2 cellular contexts compared by ENCODE assay signal in the genomic region with DNA sequence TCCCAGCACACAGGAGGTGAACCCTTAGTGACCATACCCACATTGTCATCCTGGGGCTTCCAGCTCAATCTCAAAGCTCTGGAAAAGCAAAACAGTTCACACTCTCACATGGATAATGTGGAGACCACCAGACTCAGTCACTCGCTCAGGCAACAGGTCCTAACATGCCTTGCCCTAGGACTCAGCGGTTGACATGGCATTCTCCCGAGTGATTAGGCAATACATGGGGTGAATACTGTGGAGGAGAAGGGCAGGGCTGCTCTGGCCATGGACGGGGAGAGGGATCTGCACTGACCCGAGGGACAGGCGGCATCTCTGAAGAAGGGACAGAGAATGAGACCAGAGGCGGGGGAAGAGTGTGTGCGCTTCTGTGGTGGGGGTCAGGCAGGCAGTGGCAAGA.
TF ChIP-seq lines count a peak whose summit lies in the region.

No MANE protein-coding gene starts in this region.

TF ChIP-seq in SK-N-SH, 30 proteins besides CTCF, POLR2A, EP300 and RAD21 (continued from another document):
- TF ChIP-seq, protein P1, sequence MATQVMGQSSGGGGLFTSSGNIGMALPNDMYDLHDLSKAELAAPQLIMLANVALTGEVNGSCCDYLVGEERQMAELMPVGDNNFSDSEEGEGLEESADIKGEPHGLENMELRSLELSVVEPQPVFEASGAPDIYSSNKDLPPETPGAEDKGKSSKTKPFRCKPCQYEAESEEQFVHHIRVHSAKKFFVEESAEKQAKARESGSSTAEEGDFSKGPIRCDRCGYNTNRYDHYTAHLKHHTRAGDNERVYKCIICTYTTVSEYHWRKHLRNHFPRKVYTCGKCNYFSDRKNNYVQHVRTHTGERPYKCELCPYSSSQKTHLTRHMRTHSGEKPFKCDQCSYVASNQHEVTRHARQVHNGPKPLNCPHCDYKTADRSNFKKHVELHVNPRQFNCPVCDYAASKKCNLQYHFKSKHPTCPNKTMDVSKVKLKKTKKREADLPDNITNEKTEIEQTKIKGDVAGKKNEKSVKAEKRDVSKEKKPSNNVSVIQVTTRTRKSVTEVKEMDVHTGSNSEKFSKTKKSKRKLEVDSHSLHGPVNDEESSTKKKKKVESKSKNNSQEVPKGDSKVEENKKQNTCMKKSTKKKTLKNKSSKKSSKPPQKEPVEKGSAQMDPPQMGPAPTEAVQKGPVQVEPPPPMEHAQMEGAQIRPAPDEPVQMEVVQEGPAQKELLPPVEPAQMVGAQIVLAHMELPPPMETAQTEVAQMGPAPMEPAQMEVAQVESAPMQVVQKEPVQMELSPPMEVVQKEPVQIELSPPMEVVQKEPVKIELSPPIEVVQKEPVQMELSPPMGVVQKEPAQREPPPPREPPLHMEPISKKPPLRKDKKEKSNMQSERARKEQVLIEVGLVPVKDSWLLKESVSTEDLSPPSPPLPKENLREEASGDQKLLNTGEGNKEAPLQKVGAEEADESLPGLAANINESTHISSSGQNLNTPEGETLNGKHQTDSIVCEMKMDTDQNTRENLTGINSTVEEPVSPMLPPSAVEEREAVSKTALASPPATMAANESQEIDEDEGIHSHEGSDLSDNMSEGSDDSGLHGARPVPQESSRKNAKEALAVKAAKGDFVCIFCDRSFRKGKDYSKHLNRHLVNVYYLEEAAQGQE (IDR thresholded peaks at IDR 0.05; ENCODE audit: low read depth, low read length), result no peak
- no peak for TF ChIP-seq MEF2A (IDR thresholded peaks at IDR 0.05; ENCODE audit: borderline replicate concordance, low read depth)
- no peak for TF ChIP-seq RXRA (IDR thresholded peaks at IDR 0.05; ENCODE audit: borderline replicate concordance, low read depth)
- no peak for TF ChIP-seq FOXM1 (IDR thresholded peaks at IDR 0.05; ENCODE audit: low read depth)
- TF ChIP-seq TCF12 (IDR thresholded peaks at IDR 0.05), result no peak
- TF ChIP-seq, protein P2, sequence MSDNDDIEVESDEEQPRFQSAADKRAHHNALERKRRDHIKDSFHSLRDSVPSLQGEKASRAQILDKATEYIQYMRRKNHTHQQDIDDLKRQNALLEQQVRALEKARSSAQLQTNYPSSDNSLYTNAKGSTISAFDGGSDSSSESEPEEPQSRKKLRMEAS (IDR thresholded peaks at IDR 0.05; ENCODE audit: low read depth), result no peak
- TF ChIP-seq SIN3A (IDR thresholded peaks at IDR 0.05; ENCODE audit: borderline replicate concordance, low read depth, low read length), result no peak
- TF ChIP-seq FOSL2 (IDR thresholded peaks at IDR 0.05; ENCODE audit: borderline replicate concordance, low read depth), result no peak
- TF ChIP-seq, protein P3, sequence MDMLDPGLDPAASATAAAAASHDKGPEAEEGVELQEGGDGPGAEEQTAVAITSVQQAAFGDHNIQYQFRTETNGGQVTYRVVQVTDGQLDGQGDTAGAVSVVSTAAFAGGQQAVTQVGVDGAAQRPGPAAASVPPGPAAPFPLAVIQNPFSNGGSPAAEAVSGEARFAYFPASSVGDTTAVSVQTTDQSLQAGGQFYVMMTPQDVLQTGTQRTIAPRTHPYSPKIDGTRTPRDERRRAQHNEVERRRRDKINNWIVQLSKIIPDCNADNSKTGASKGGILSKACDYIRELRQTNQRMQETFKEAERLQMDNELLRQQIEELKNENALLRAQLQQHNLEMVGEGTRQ (IDR thresholded peaks at IDR 0.05; ENCODE audit: borderline replicate concordance, low read depth, low read length), result no peak

TF ChIP-seq in SK-N-SH treated with all-trans-retinoic acid at 6 μM for 48 hours, 23 proteins besides CTCF, POLR2A, EP300 and RAD21 (continued from another document):
- TF ChIP-seq, protein P4, sequence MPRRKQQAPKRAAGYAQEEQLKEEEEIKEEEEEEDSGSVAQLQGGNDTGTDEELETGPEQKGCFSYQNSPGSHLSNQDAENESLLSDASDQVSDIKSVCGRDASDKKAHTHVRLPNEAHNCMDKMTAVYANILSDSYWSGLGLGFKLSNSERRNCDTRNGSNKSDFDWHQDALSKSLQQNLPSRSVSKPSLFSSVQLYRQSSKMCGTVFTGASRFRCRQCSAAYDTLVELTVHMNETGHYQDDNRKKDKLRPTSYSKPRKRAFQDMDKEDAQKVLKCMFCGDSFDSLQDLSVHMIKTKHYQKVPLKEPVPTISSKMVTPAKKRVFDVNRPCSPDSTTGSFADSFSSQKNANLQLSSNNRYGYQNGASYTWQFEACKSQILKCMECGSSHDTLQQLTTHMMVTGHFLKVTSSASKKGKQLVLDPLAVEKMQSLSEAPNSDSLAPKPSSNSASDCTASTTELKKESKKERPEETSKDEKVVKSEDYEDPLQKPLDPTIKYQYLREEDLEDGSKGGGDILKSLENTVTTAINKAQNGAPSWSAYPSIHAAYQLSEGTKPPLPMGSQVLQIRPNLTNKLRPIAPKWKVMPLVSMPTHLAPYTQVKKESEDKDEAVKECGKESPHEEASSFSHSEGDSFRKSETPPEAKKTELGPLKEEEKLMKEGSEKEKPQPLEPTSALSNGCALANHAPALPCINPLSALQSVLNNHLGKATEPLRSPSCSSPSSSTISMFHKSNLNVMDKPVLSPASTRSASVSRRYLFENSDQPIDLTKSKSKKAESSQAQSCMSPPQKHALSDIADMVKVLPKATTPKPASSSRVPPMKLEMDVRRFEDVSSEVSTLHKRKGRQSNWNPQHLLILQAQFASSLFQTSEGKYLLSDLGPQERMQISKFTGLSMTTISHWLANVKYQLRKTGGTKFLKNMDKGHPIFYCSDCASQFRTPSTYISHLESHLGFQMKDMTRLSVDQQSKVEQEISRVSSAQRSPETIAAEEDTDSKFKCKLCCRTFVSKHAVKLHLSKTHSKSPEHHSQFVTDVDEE (CRISPR knock-in tag; IDR thresholded peaks at IDR 0.05), result no peak
- TF ChIP-seq ZNF565 (CRISPR knock-in tag; conservative IDR thresholded peaks at IDR 0.05; ENCODE audit: low read depth) (no peak), ZC3H10 (CRISPR knock-in tag; IDR thresholded peaks at IDR 0.05) (no peak), OSR1 (CRISPR knock-in tag; IDR thresholded peaks at IDR 0.05) (no peak), ISL1 (CRISPR knock-in tag; IDR thresholded peaks at IDR 0.05) (no peak)
- TF ChIP-seq, protein P5, sequence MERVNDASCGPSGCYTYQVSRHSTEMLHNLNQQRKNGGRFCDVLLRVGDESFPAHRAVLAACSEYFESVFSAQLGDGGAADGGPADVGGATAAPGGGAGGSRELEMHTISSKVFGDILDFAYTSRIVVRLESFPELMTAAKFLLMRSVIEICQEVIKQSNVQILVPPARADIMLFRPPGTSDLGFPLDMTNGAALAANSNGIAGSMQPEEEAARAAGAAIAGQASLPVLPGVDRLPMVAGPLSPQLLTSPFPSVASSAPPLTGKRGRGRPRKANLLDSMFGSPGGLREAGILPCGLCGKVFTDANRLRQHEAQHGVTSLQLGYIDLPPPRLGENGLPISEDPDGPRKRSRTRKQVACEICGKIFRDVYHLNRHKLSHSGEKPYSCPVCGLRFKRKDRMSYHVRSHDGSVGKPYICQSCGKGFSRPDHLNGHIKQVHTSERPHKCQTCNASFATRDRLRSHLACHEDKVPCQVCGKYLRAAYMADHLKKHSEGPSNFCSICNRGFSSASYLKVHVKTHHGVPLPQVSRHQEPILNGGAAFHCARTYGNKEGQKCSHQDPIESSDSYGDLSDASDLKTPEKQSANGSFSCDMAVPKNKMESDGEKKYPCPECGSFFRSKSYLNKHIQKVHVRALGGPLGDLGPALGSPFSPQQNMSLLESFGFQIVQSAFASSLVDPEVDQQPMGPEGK (CRISPR knock-in tag; IDR thresholded peaks at IDR 0.05; ENCODE audit: borderline replicate concordance), result no peak
TF ChIP-seq in SK-N-SH treated with all-trans-retinoic acid at 6 μM for 48 hours: peak in this region for 0.
